ENCODE assay signal across 11 cellular contexts in the genomic region with DNA sequence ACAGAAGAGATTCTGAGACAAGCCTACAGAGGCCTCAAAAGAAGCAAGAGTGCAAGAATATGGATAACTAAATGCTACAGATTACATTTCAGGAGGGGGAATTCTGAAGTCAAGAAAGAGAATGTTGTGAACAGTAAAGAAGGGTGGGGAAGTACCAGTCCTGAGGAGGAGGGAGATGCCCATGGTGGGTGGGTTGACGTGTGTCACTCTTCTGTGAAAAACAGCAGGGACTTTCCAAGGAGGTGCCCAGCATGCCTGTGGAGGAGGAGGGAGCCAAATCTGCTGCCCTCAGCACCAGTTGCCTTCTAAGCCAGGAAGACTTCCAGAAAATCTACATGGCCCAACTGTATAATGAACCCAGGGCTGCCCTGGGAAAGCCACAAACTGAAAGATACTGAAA.
DNase-seq lines count a peak whose midpoint lies in the region; ATAC-seq and TF ChIP-seq lines count a peak whose summit lies in the region.
"Had no signal": no experiment of that assay in that cellular context is flagged by ENCODE, and none has a peak within 500 bp of the region (broad histone marks: within the 10 kb centered on the region; RNA-seq: fewer than 3 reads in every experiment).

No MANE protein-coding gene starts in this region.

- 8% methylated on average over 1 of the region's 1 CpG for WGBS in right lobe of liver (ENCODE audit: insufficient coverage, low coverage, low lambda C conversion rate, missing lambda C conversion rate)

- no peaks in the 10 kb centered on the region for H3K4me1 ChIP-seq in right lobe of liver
- H3K4me1 ChIP-seq in effector memory CD4-positive, alpha-beta T cell (ENCODE audit: control insufficient read depth, insufficient read depth, low read length, poor library complexity, severe bottlenecking), result no peaks in the 10 kb centered on the region
- H3K4me1 ChIP-seq: A549, upper lobe of right lung had no signal

- no peaks in the 10 kb centered on the region for H3K36me3 ChIP-seq in right lobe of liver
- H3K36me3 ChIP-seq in effector memory CD4-positive, alpha-beta T cell (ENCODE audit: control insufficient read depth, insufficient read depth, low read length), result no peaks in the 10 kb centered on the region
- H3K36me3 ChIP-seq: upper lobe of right lung had no signal

- peak; percentile 31 for DNase-seq in activated CD4-positive, alpha-beta T cell treated with anti-CD3 and anti-CD28 coated beads for 48 hours
- DNase-seq in activated CD4-positive, alpha-beta T cell treated with anti-CD3 and anti-CD28 coated beads for 1 hour, result no peak
- DNase-seq in stimulated activated CD4-positive, alpha-beta T cell treated with anti-CD3 and anti-CD28 coated beads, Interleukin-4, amount 100 ng/mL, for 48 hours (ENCODE audit: low read depth in 2 of 2), result peak; percentile 7 to 11
- DNase-seq in right lobe of liver (no peak), NCI-H345 (lab: John Stamatoyannopoulos, UW) (no peak)
- no peak for DNase-seq in effector memory CD4-positive, alpha-beta T cell
- DNase-seq: DND-41, upper lobe of right lung had no signal

- H3K4me3 ChIP-seq in right lobe of liver, result no peak overlapping the region
- H3K4me3 ChIP-seq in effector memory CD4-positive, alpha-beta T cell (ENCODE audit: insufficient read depth, low read depth, low read length, poor library complexity, severe bottlenecking), result no peak overlapping the region
- H3K4me3 ChIP-seq: A549, upper lobe of right lung had no signal

- H3K27ac ChIP-seq in right lobe of liver, result no peak overlapping the region
- no peak overlapping the region for H3K27ac ChIP-seq in effector memory CD4-positive, alpha-beta T cell (ENCODE audit: insufficient read depth, low read length, poor library complexity, severe bottlenecking)
- H3K27ac ChIP-seq: A549, upper lobe of right lung had no signal

- TF ChIP-seq CTCF in right lobe of liver (IDR thresholded peaks at IDR 0.05), result no peak

- no peak for TF ChIP-seq POLR2A in right lobe of liver (IDR thresholded peaks at IDR 0.05)

- peak; percentile 76 for ATAC-seq in GM21576 (IDR thresholded peaks at IDR 0.05; ENCODE audit: unreplicated experiment)
- peak; percentile 72 for ATAC-seq in HG03469 (IDR thresholded peaks at IDR 0.05; ENCODE audit: unreplicated experiment)
- ATAC-seq in right lobe of liver, result no peak
- ATAC-seq: A549, upper lobe of right lung had no signal

- no peaks in the 10 kb centered on the region for H3K27me3 ChIP-seq in right lobe of liver
- H3K27me3 ChIP-seq in effector memory CD4-positive, alpha-beta T cell (replicated peaks; ENCODE audit: control insufficient read depth, insufficient read depth, low read length, poor library complexity, severe bottlenecking), result no peaks in the 10 kb centered on the region
- H3K27me3 ChIP-seq: upper lobe of right lung had no signal

- intact Hi-C loops in right lobe of liver (cut with DNase I), result no loop called here

- no peaks in the 10 kb centered on the region for H3K9me3 ChIP-seq in right lobe of liver
- no peaks in the 10 kb centered on the region for H3K9me3 ChIP-seq in effector memory CD4-positive, alpha-beta T cell (ENCODE audit: control insufficient read depth, low read length)
- H3K9me3 ChIP-seq: A549, upper lobe of right lung had no signal

Comparison
In these comparisons a context has a peak if more than half of its experiments do, and no peak if none do; other contexts are left out.
1. DNase-seq: peak in activated CD4-positive, alpha-beta T cell treated with anti-CD3 and anti-CD28 coated beads for 48 hours (single experiment) and stimulated activated CD4-positive, alpha-beta T cell treated with anti-CD3 and anti-CD28 coated beads, Interleukin-4, amount 100 ng/mL, for 48 hours (2 of 2); none in activated CD4-positive, alpha-beta T cell treated with anti-CD3 and anti-CD28 coated beads for 1 hour (single experiment), right lobe of liver (0 of 3), effector memory CD4-positive, alpha-beta T cell (0 of 3) and NCI-H345 (single experiment).
2. ATAC-seq: peak in GM21576 (single experiment) and HG03469 (single experiment); none in right lobe of liver (0 of 4).